ENCODE assay signal across 1 cellular context in genomic region chr19:54207908-54208783, GRCh38.
TF ChIP-seq lines count a peak whose summit lies in the region.

No MANE protein-coding gene starts in this region.

TF ChIP-seq in K562, 482 proteins besides CTCF, POLR2A, EP300 and RAD21 (continued from another document and continues in another):
- TF ChIP-seq, protein P1, sequence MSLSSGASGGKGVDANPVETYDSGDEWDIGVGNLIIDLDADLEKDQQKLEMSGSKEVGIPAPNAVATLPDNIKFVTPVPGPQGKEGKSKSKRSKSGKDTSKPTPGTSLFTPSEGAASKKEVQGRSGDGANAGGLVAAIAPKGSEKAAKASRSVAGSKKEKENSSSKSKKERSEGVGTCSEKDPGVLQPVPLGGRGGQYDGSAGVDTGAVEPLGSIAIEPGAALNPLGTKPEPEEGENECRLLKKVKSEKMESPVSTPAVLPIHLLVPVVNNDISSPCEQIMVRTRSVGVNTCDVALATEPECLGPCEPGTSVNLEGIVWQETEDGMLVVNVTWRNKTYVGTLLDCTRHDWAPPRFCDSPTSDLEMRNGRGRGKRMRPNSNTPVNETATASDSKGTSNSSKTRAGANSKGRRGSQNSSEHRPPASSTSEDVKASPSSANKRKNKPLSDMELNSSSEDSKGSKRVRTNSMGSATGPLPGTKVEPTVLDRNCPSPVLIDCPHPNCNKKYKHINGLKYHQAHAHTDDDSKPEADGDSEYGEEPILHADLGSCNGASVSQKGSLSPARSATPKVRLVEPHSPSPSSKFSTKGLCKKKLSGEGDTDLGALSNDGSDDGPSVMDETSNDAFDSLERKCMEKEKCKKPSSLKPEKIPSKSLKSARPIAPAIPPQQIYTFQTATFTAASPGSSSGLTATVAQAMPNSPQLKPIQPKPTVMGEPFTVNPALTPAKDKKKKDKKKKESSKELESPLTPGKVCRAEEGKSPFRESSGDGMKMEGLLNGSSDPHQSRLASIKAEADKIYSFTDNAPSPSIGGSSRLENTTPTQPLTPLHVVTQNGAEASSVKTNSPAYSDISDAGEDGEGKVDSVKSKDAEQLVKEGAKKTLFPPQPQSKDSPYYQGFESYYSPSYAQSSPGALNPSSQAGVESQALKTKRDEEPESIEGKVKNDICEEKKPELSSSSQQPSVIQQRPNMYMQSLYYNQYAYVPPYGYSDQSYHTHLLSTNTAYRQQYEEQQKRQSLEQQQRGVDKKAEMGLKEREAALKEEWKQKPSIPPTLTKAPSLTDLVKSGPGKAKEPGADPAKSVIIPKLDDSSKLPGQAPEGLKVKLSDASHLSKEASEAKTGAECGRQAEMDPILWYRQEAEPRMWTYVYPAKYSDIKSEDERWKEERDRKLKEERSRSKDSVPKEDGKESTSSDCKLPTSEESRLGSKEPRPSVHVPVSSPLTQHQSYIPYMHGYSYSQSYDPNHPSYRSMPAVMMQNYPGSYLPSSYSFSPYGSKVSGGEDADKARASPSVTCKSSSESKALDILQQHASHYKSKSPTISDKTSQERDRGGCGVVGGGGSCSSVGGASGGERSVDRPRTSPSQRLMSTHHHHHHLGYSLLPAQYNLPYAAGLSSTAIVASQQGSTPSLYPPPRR (CRISPR knock-in tag; IDR thresholded peaks at IDR 0.05; ENCODE audit: borderline replicate concordance) = peak; percentile 93
- TF ChIP-seq ZNF224 (CRISPR knock-in tag; IDR thresholded peaks at IDR 0.05) (no peak), ELF2 (CRISPR knock-in tag; IDR thresholded peaks at IDR 0.05) (0 out of 2 replicates have a peak, but pooled peaks have one; percentile 55), ARID2 (IDR thresholded peaks at IDR 0.05) (no peak), NFYB (IDR thresholded peaks at IDR 0.05; ENCODE audit: extremely low read depth, insufficient read length) (no peak), PYGO2 (tag; IDR thresholded peaks at IDR 0.05) (peak; percentile 81), ILF3 (IDR thresholded peaks at IDR 0.05; ENCODE audit: borderline replicate concordance) (0 out of 2 replicates have a peak, but pooled peaks have one; percentile 39), GABPB2 (CRISPR knock-in tag; conservative IDR thresholded peaks at IDR 0.05) (no peak), TFAP4 (CRISPR knock-in tag; IDR thresholded peaks at IDR 0.05; ENCODE audit: borderline replicate concordance) (peak; percentile 94), SRSF9 (IDR thresholded peaks at IDR 0.05; ENCODE audit: borderline replicate concordance, low read depth, low read length) (no peak), POLR2AphosphoS2 (IDR thresholded peaks at IDR 0.05; ENCODE audit: low read length) (peak; percentile 98), KDM4B (IDR thresholded peaks at IDR 0.05; ENCODE audit: borderline replicate concordance in 2 of 2, low read depth in 1 of 2) (peak in 1 of 2 experiments; percentile 43; a peak in 1 of 4 replicates), EHMT2 (IDR thresholded peaks at IDR 0.05) (peak; percentile 74), SNRNP70 (optimal IDR thresholded peaks at IDR 0.05; ENCODE audit: low read depth, low read length) (peak; percentile 85), POLR2G (IDR thresholded peaks at IDR 0.05; ENCODE audit: low read depth, low read length) (no peak), ZNF717 (CRISPR knock-in tag; IDR thresholded peaks at IDR 0.05) (peak; percentile 75; the same call in 1 of the 2 replicates), ZBTB8A (IDR thresholded peaks at IDR 0.05; ENCODE audit: partially characterized antibody) (no peak), ZFP30 (CRISPR knock-in tag; IDR thresholded peaks at IDR 0.05; ENCODE audit: borderline replicate concordance) (no peak), SUPT5H (IDR thresholded peaks at IDR 0.05) (peak; percentile 95), ZNF699 (CRISPR knock-in tag; IDR thresholded peaks at IDR 0.05; ENCODE audit: insufficient replicate concordance) (no peak), RB1 (IDR thresholded peaks at IDR 0.05; ENCODE audit: low read depth) (0 out of 2 replicates have a peak, but pooled peaks have one; percentile 5), TCF7L2 (IDR thresholded peaks at IDR 0.05; ENCODE audit: low read depth, low read length) (no peak), MXI1 (IDR thresholded peaks at IDR 0.05; ENCODE audit: low read depth, low read length) (peak; percentile 71; the same call in 1 of the 2 replicates), TBP (optimal IDR thresholded peaks at IDR 0.05; ENCODE audit: low read depth, low read length) (no peak), TAF1 (IDR thresholded peaks at IDR 0.05; ENCODE audit: control insufficient read depth, extremely low read depth, insufficient read depth, low read length, severe bottlenecking) (no peak), AFF4 (CRISPR knock-in tag; IDR thresholded peaks at IDR 0.05) (no peak), TCFL5 (CRISPR knock-in tag; conservative IDR thresholded peaks at IDR 0.05) (no peak), CBX2 (IDR thresholded peaks at IDR 0.05; ENCODE audit: insufficient read depth, low read length, poor library complexity, severe bottlenecking) (no peak), PHTF2 (CRISPR knock-in tag; IDR thresholded peaks at IDR 0.05) (no peak), SAFB (IDR thresholded peaks at IDR 0.05; ENCODE audit: borderline replicate concordance, low read depth, low read length) (no peak), HNRNPUL1 (IDR thresholded peaks at IDR 0.05; ENCODE audit: low read length) (peak; percentile 87), STAG1 (CRISPR knock-in tag; IDR thresholded peaks at IDR 0.05; ENCODE audit: borderline replicate concordance) (no peak), HNRNPK (IDR thresholded peaks at IDR 0.05; ENCODE audit: low read depth, low read length, poor library complexity, severe bottlenecking) (no peak), CBFA2T2 (conservative IDR thresholded peaks at IDR 0.05) (peak; percentile 87)
- TF ChIP-seq, protein P2, sequence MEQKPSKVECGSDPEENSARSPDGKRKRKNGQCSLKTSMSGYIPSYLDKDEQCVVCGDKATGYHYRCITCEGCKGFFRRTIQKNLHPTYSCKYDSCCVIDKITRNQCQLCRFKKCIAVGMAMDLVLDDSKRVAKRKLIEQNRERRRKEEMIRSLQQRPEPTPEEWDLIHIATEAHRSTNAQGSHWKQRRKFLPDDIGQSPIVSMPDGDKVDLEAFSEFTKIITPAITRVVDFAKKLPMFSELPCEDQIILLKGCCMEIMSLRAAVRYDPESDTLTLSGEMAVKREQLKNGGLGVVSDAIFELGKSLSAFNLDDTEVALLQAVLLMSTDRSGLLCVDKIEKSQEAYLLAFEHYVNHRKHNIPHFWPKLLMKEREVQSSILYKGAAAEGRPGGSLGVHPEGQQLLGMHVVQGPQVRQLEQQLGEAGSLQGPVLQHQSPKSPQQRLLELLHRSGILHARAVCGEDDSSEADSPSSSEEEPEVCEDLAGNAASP (IDR thresholded peaks at IDR 0.05) = no peak
- TF ChIP-seq, protein P3, sequence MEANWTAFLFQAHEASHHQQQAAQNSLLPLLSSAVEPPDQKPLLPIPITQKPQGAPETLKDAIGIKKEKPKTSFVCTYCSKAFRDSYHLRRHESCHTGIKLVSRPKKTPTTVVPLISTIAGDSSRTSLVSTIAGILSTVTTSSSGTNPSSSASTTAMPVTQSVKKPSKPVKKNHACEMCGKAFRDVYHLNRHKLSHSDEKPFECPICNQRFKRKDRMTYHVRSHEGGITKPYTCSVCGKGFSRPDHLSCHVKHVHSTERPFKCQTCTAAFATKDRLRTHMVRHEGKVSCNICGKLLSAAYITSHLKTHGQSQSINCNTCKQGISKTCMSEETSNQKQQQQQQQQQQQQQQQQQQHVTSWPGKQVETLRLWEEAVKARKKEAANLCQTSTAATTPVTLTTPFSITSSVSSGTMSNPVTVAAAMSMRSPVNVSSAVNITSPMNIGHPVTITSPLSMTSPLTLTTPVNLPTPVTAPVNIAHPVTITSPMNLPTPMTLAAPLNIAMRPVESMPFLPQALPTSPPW (CRISPR knock-in tag; IDR thresholded peaks at IDR 0.05) = peak; percentile 72
- TF ChIP-seq, protein P4, sequence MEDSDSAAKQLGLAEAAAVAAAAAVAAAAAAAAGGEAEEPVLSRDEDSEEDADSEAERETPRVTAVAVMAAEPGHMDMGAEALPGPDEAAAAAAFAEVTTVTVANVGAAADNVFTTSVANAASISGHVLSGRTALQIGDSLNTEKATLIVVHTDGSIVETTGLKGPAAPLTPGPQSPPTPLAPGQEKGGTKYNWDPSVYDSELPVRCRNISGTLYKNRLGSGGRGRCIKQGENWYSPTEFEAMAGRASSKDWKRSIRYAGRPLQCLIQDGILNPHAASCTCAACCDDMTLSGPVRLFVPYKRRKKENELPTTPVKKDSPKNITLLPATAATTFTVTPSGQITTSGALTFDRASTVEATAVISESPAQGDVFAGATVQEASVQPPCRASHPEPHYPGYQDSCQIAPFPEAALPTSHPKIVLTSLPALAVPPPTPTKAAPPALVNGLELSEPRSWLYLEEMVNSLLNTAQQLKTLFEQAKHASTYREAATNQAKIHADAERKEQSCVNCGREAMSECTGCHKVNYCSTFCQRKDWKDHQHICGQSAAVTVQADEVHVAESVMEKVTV (CRISPR knock-in tag; IDR thresholded peaks at IDR 0.05) = peak; percentile 18; the same call in 1 of the 2 replicates
- TF ChIP-seq, protein P5, sequence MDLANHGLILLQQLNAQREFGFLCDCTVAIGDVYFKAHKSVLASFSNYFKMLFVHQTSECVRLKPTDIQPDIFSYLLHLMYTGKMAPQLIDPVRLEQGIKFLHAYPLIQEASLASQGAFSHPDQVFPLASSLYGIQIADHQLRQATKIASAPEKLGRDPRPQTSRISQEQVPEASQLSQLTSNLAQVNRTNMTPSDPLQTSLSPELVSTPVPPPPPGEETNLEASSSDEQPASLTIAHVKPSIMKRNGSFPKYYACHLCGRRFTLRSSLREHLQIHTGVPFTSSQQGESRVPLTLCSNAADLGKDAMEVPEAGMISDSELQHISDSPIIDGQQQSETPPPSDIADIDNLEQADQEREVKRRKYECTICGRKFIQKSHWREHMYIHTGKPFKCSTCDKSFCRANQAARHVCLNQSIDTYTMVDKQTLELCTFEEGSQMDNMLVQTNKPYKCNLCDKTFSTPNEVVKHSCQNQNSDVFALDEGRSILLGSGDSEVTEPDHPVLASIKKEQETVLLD (IDR thresholded peaks at IDR 0.05) = no peak
- TF ChIP-seq, protein P6, sequence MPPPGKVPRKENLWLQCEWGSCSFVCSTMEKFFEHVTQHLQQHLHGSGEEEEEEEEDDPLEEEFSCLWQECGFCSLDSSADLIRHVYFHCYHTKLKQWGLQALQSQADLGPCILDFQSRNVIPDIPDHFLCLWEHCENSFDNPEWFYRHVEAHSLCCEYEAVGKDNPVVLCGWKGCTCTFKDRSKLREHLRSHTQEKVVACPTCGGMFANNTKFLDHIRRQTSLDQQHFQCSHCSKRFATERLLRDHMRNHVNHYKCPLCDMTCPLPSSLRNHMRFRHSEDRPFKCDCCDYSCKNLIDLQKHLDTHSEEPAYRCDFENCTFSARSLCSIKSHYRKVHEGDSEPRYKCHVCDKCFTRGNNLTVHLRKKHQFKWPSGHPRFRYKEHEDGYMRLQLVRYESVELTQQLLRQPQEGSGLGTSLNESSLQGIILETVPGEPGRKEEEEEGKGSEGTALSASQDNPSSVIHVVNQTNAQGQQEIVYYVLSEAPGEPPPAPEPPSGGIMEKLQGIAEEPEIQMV (tag; conservative IDR thresholded peaks at IDR 0.05; ENCODE audit: low read depth) = no peak
